In the genomic region with DNA sequence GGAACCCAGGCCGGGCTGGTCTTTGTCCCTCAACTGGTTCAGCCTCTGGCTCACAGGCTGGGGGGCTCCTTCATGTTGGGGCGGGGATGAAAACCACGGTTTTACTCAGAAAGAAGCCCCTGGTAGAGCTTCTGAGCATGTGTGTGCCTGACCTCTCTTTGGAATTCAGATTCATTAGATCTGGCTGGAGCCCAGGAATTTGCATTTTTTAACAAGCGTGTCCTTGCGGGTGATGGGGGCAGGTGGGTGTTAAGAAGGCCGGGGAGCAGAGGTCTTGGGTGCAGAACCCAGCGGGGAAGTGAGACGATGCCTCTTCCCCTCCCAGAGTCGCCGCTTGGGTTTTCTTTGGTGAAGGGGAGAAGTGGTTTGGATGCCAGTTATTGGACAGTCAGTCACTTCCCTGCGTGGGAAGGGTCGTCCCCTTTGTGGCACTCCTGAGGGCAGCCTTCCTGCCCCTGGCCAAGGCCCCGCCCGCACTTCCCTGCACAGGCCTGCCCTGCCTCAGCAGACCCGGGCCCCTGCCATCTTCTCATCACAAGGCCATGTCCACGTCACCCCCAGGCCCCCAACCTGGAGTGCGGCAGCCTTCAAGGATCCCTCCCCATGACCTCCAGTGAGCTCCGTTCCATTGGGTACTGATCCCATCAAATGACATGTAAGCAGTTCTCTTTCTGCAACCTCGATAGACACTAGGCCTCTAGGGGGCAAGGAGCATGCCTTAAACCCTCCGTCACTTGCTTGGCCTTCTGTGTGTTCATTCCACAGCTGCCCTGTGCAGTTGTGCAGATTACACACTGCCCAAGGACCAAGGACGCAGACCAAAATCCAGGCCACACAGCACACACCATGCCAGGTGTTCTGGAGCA, we compare ENCODE assay signal across 20 cellular contexts.
DNase-seq lines count a peak whose midpoint lies in the region; ATAC-seq and TF ChIP-seq lines count a peak whose summit lies in the region.
"Had no signal": no experiment of that assay in that cellular context is flagged by ENCODE, and none has a peak within 500 bp of the region (broad histone marks: within the 10 kb centered on the region; RNA-seq: fewer than 3 reads in every experiment).

No MANE protein-coding gene starts in this region.

- DNase-seq in OCI-LY7 (ENCODE audit: low spot score), result no peak
- DNase-seq in brain microvascular endothelial cell, result no peak
- DNase-seq in NCI-H774 (lab: John Stamatoyannopoulos, UW), result no peak
- DNase-seq: activated CD4-positive, alpha-beta T cell treated with anti-CD3 and anti-CD28 coated beads, Interleukin-2, amount 50 U/mL, for 1 hour; activated CD8-positive, alpha-beta memory T cell treated with anti-CD3 and anti-CD28 coated beads, Interleukin-2, amount 50 U/mL, for 4 hours; activated naive CD8-positive, alpha-beta T cell treated with anti-CD3 and anti-CD28 coated beads, Interleukin-2, amount 10 ng/mL, durations not matched to agents 7 days and 5 days; DMS79 treated with DMSO at 0.1 percent for 48 hours; NCI-H1092 treated with DMSO at 0.1 percent for 48 hours; NCI-H1930; PC-9; T-helper 2 cell had no signal

- ATAC-seq in HG02938 (IDR thresholded peaks at IDR 0.05; ENCODE audit: unreplicated experiment) (no peak), HG03378 (IDR thresholded peaks at IDR 0.05; ENCODE audit: unreplicated experiment) (no peak), HG03342 (IDR thresholded peaks at IDR 0.05; ENCODE audit: unreplicated experiment) (no peak)
- ATAC-seq: activated T-helper 17 cell treated with anti-CD3 and anti-CD28 coated beads, Interleukin-2, amount 50 U/mL, for 72 hours; sciatic nerve had no signal

- TF ChIP-seq RAD21 in neural cell (conservative IDR thresholded peaks at IDR 0.05), result no peak

- H3K9me2 ChIP-seq in OCI-LY7 (ENCODE audit: insufficient read depth, low read length) (no peaks in the 10 kb centered on the region), neural cell (ENCODE audit: insufficient read depth, low read length) (no peaks in the 10 kb centered on the region)

- CTCF ChIA-PET in OCI-LY7 (lab: Charles Lee; ENCODE audit: unreplicated experiment), result no interaction called here

- intact Hi-C loops in OCI-LY7 (cut with micrococcal nuclease; ENCODE audit: unreplicated experiment), result no loop called here

- H4K20me1 ChIP-seq in OCI-LY7 (ENCODE audit: insufficient read depth, low read length), result no peaks in the 10 kb centered on the region
- no peaks in the 10 kb centered on the region for H4K20me1 ChIP-seq in neural cell (ENCODE audit: insufficient read depth)

- H3K79me2 ChIP-seq in OCI-LY7 (ENCODE audit: insufficient read depth, low read depth, low read length) (no peaks in the 10 kb centered on the region), neural cell (replicated peaks; ENCODE audit: insufficient read depth, low read length) (no peaks in the 10 kb centered on the region)

- no TSS peak for BruUV-seq in OCI-LY7 (replicated peaks; lab: Mats Ljungman, UMichigan)

- TF ChIP-seq EP300 in neural cell (conservative IDR thresholded peaks at IDR 0.05; ENCODE audit: poor library complexity, severe bottlenecking), result no peak

- H3K36me3 ChIP-seq in OCI-LY7 (ENCODE audit: insufficient read depth, low read length) (no peaks in the 10 kb centered on the region), brain microvascular endothelial cell (replicated peaks) (no peaks in the 10 kb centered on the region), neural cell (ENCODE audit: insufficient read depth, low read length) (no peaks in the 10 kb centered on the region)
- H3K36me3 ChIP-seq: suprapubic skin had no signal

- H3K27me3 ChIP-seq in brain microvascular endothelial cell (replicated peaks) (no peaks in the 10 kb centered on the region), neural cell (ENCODE audit: insufficient read depth, low read depth, low read length) (no peaks in the 10 kb centered on the region)
- H3K27me3 ChIP-seq: suprapubic skin had no signal

- no peaks in the 10 kb centered on the region for H3K4me1 ChIP-seq in OCI-LY7 (ENCODE audit: insufficient read depth, low read length, poor library complexity, severe bottlenecking)

- H3K4me3 ChIP-seq in OCI-LY7 (ENCODE audit: low read depth, low read length, poor library complexity, severe bottlenecking) (no peak overlapping the region), brain microvascular endothelial cell (ENCODE audit: low read depth, low read length) (no peak overlapping the region), neural cell (ENCODE audit: low read length) (no peak overlapping the region)
- H3K4me3 ChIP-seq: coronary artery, lung, PC-9, suprapubic skin had no signal

- no peak overlapping the region for H3K9ac ChIP-seq in neural cell (ENCODE audit: low read length)

- H3K27ac ChIP-seq in OCI-LY7 (ENCODE audit: low read depth, low read length, poor library complexity, severe bottlenecking), result no peak overlapping the region
- no peak overlapping the region for H3K27ac ChIP-seq in brain microvascular endothelial cell
- H3K27ac ChIP-seq in neural cell (ENCODE audit: low read length), result no peak overlapping the region
- H3K27ac ChIP-seq: PC-9, suprapubic skin had no signal

- no peaks in the 10 kb centered on the region for H3F3A ChIP-seq in neural cell (ENCODE audit: insufficient read depth, low read length, poor library complexity, severe bottlenecking)

- in situ Hi-C loops in brain microvascular endothelial cell (cut with HindIII; ENCODE audit: low pct_ligation_motif_present, low sequenced_read_pairs), result no loop called here

- H3K4me2 ChIP-seq in OCI-LY7 (ENCODE audit: low read length), result no peak overlapping the region
- H3K4me2 ChIP-seq in neural cell (ENCODE audit: low read length), result no peak overlapping the region
- H3K4me2 ChIP-seq: PC-9 had no signal

- TF ChIP-seq CTCF in OCI-LY7 (conservative IDR thresholded peaks at IDR 0.05; ENCODE audit: low read length) (0 out of 2 replicates have a peak, but pooled peaks have one; percentile 12), brain microvascular endothelial cell (IDR thresholded peaks at IDR 0.05; ENCODE audit: low read depth, low read length, missing control alignments) (peak; percentile 24), neural cell (IDR thresholded peaks at IDR 0.05; ENCODE audit: poor library complexity, severe bottlenecking) (peak; percentile 27)

- H2AFZ ChIP-seq in OCI-LY7 (ENCODE audit: low read length), result no peak overlapping the region
- H2AFZ ChIP-seq in neural cell (ENCODE audit: low read depth, low read length), result no peak overlapping the region
- H2AFZ ChIP-seq: PC-9 had no signal

- no peaks in the 10 kb centered on the region for H3K9me3 ChIP-seq in OCI-LY7 (ENCODE audit: low read length)
- no peaks in the 10 kb centered on the region for H3K9me3 ChIP-seq in neural cell (ENCODE audit: low read length)
- H3K9me3 ChIP-seq: suprapubic skin had no signal

- POLR2A ChIA-PET in OCI-LY7 (lab: Charles Lee), result no interaction called here

TF ChIP-seq in neural cell, 6 proteins besides CTCF, POLR2A, EP300 and RAD21:
- TF ChIP-seq SMC3 (conservative IDR thresholded peaks at IDR 0.05; ENCODE audit: poor library complexity) (no peak), MXI1 (conservative IDR thresholded peaks at IDR 0.05; ENCODE audit: poor library complexity, severe bottlenecking) (no peak), POLR2AphosphoS5 (IDR thresholded peaks at IDR 0.05) (no peak), TAF1 (IDR thresholded peaks at IDR 0.05; ENCODE audit: low read depth) (no peak), EZH2 (IDR thresholded peaks at IDR 0.05; ENCODE audit: borderline replicate concordance, insufficient read depth, low read length, poor library complexity, severe bottlenecking) (no peak)
- TF ChIP-seq, protein P1, sequence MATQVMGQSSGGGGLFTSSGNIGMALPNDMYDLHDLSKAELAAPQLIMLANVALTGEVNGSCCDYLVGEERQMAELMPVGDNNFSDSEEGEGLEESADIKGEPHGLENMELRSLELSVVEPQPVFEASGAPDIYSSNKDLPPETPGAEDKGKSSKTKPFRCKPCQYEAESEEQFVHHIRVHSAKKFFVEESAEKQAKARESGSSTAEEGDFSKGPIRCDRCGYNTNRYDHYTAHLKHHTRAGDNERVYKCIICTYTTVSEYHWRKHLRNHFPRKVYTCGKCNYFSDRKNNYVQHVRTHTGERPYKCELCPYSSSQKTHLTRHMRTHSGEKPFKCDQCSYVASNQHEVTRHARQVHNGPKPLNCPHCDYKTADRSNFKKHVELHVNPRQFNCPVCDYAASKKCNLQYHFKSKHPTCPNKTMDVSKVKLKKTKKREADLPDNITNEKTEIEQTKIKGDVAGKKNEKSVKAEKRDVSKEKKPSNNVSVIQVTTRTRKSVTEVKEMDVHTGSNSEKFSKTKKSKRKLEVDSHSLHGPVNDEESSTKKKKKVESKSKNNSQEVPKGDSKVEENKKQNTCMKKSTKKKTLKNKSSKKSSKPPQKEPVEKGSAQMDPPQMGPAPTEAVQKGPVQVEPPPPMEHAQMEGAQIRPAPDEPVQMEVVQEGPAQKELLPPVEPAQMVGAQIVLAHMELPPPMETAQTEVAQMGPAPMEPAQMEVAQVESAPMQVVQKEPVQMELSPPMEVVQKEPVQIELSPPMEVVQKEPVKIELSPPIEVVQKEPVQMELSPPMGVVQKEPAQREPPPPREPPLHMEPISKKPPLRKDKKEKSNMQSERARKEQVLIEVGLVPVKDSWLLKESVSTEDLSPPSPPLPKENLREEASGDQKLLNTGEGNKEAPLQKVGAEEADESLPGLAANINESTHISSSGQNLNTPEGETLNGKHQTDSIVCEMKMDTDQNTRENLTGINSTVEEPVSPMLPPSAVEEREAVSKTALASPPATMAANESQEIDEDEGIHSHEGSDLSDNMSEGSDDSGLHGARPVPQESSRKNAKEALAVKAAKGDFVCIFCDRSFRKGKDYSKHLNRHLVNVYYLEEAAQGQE (IDR thresholded peaks at IDR 0.05; ENCODE audit: borderline replicate concordance), result no peak
